In genomic region chr17:1713878-1714487, GRCh38 we compare ENCODE assay signal across 9 cellular contexts. TPM values are rescaled to one million over a fixed set of nuclear protein-coding genes. Genes with fewer than 3 reads are reported as not detected.
DNase-seq lines count a peak whose midpoint lies in the region; ATAC-seq, FAIRE-seq and TF ChIP-seq lines count a peak whose summit lies in the region.
"Had no signal": no experiment of that assay in that cellular context is flagged by ENCODE, and none has a peak within 500 bp of the region (broad histone marks: within the 10 kb centered on the region; RNA-seq: fewer than 3 reads in every experiment).

No MANE protein-coding gene starts in this region.

- H3K27ac ChIP-seq in SK-N-SH (ENCODE audit: low read depth in 2 of 2, low read length in 1 of 2) = peak overlapping the region; percentile 77 to 98

- TF ChIP-seq RAD21 in SK-N-SH (IDR thresholded peaks at IDR 0.05; ENCODE audit: low read length) = peak; percentile 69

- no peaks in the 10 kb centered on the region for H3K27me3 ChIP-seq in SK-N-SH (ENCODE audit: insufficient read depth)
- no peaks in the 10 kb centered on the region for H3K27me3 ChIP-seq in bronchial epithelial cell (ENCODE audit: control insufficient read depth, insufficient read depth, low read length)

- TF ChIP-seq CTCF in SK-N-SH (IDR thresholded peaks at IDR 0.05) (peak; percentile 35), bronchial epithelial cell (IDR thresholded peaks at IDR 0.05; ENCODE audit: insufficient read depth, low read length, severe bottlenecking) (peak; percentile 62), GM20000 (IDR thresholded peaks at IDR 0.05; ENCODE audit: extremely low read depth, missing control alignments) (no peak)

- peaks cover 19 to 35% of the 10 kb centered on the region in 2 experiments; a peak in 3 of 4 replicates for H3K4me1 ChIP-seq in SK-N-SH (ENCODE audit: control insufficient read depth in 1 of 2, insufficient read depth in 2 of 2, low read depth in 1 of 2, low read length in 1 of 2)

- peaks cover 62% of the 10 kb centered on the region for H3K79me2 ChIP-seq in SK-N-SH (ENCODE audit: insufficient read depth)

- peaks cover 13% of the 10 kb centered on the region for H3K27me3 Mint-ChIP-seq in memory B cell

- H3K9ac ChIP-seq in SK-N-SH = peak overlapping the region; percentile 98

- ATAC-seq in SK-N-SH treated with all-trans-retinoic acid at 6 μM for 48 hours (no peak), memory B cell (ENCODE audit: low read depth) (no peak), HG03097 (IDR thresholded peaks at IDR 0.05; ENCODE audit: low FRiP score, unreplicated experiment) (no peak)

- H3K9me3 ChIP-seq in SK-N-SH = no peaks in the 10 kb centered on the region

- peaks cover 48% of the 10 kb centered on the region for H4K20me1 ChIP-seq in SK-N-SH (ENCODE audit: insufficient read depth)

- 48% methylated on average over 6 of the region's 11 CpGs for WGBS in SK-N-SH (ENCODE audit: low lambda C conversion rate)

- no peaks in the 10 kb centered on the region for H3K36me3 Mint-ChIP-seq in memory B cell

- H3K27ac Mint-ChIP-seq in memory B cell = no peak overlapping the region

- H3K4me3 ChIP-seq in SK-N-SH (ENCODE audit: low read depth in 2 of 2, low read length in 1 of 2) = peak overlapping the region; percentile 77 to 95
- H3K4me3 ChIP-seq in bronchial epithelial cell (ENCODE audit: low read depth, low read length) = peak overlapping the region; percentile 87

- H2AFZ ChIP-seq in SK-N-SH (ENCODE audit: low read depth) = no peak overlapping the region

- H3K36me3 ChIP-seq in SK-N-SH (replicated peaks in 1 of 2; ENCODE audit: control insufficient read depth in 1 of 2, insufficient read depth in 2 of 2, low read length in 1 of 2) (peaks cover 26 to 31% of the 10 kb centered on the region in 2 experiments), bronchial epithelial cell (ENCODE audit: control insufficient read depth, insufficient read depth, low read length) (peaks cover 25% of the 10 kb centered on the region)

- no peak for FAIRE-seq in bronchial epithelial cell (lab: Jason Lieb, UNC)
- FAIRE-seq: islet of Langerhans had no signal

- no peak for TF ChIP-seq EP300 in SK-N-SH (IDR thresholded peaks at IDR 0.05; ENCODE audit: borderline replicate concordance in 1 of 2, low read depth in 1 of 2, low read length in 1 of 2)

- peaks cover 24% of the 10 kb centered on the region for H3K4me1 Mint-ChIP-seq in memory B cell

- no peaks in the 10 kb centered on the region for H3K9me2 ChIP-seq in SK-N-SH

- peak overlapping the region; percentile 76 for H3K4me3 Mint-ChIP-seq in memory B cell

- POLR2A ChIA-PET in SK-N-SH (lab: Yijun Ruan, JAX) = no interaction called here

- H3F3A ChIP-seq in SK-N-SH (replicated peaks; ENCODE audit: insufficient read depth) = peaks cover 52% of the 10 kb centered on the region

- H3K9me3 Mint-ChIP-seq in memory B cell = no peaks in the 10 kb centered on the region

- CTCF ChIA-PET in SK-N-SH (lab: Yijun Ruan, JAX) = interaction anchor here (0.6 to 8.4 kb wide), 11 partner anchors 10 to 195 kb away, joined by 3 to 112 read pairs (median 4); partner anchors contain the start of gene WDR81

- peak overlapping the region; percentile 99 for H3K4me2 ChIP-seq in SK-N-SH

- peak; percentile 62 for DNase-seq in SK-N-SH
- DNase-seq in NCI-H2227 treated with DMSO at 0.1 percent for 48 hours (lab: John Stamatoyannopoulos, UW) = peak; percentile 7
- DNase-seq in bronchial epithelial cell (ENCODE audit: low read depth) = peak; percentile 41
- DNase-seq in memory B cell (ENCODE audit: low spot score in 2 of 2) = no peak
- DNase-seq in activated effector memory CD4-positive, alpha-beta T cell treated with anti-CD3 and anti-CD28 coated beads, Interleukin-2, amount 50 U/mL, for 16 hours = no peak
- no peak for DNase-seq in GM20000 (ENCODE audit: low spot score)

TF ChIP-seq in SK-N-SH, 30 proteins besides CTCF, POLR2A, EP300 and RAD21 (continues in another document):
- no peak for TF ChIP-seq TEAD4 (IDR thresholded peaks at IDR 0.05; ENCODE audit: borderline replicate concordance, insufficient read depth)
- no peak for TF ChIP-seq FOSL2 (IDR thresholded peaks at IDR 0.05; ENCODE audit: borderline replicate concordance, low read depth)
- no peak for TF ChIP-seq NFIC (IDR thresholded peaks at IDR 0.05; ENCODE audit: borderline replicate concordance)
- TF ChIP-seq, protein P1, sequence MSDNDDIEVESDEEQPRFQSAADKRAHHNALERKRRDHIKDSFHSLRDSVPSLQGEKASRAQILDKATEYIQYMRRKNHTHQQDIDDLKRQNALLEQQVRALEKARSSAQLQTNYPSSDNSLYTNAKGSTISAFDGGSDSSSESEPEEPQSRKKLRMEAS (IDR thresholded peaks at IDR 0.05; ENCODE audit: low read depth) = no peak
- TF ChIP-seq JUND (IDR thresholded peaks at IDR 0.05) = no peak
- no peak for TF ChIP-seq ELF1 (IDR thresholded peaks at IDR 0.05)
- TF ChIP-seq NRF1 (IDR thresholded peaks at IDR 0.05; ENCODE audit: low read depth, low read length) = no peak
- no peak for TF ChIP-seq RFX5 (IDR thresholded peaks at IDR 0.05; ENCODE audit: low read length)
- TF ChIP-seq RCOR1 (IDR thresholded peaks at IDR 0.05; ENCODE audit: low read length) = no peak
- no peak for TF ChIP-seq PBX3 (IDR thresholded peaks at IDR 0.05)
- TF ChIP-seq POLR2AphosphoS5 (IDR thresholded peaks at IDR 0.05; ENCODE audit: low read depth, low read length) = no peak

TF ChIP-seq in SK-N-SH treated with all-trans-retinoic acid at 6 μM for 48 hours, 23 proteins besides CTCF, POLR2A, EP300 and RAD21 (continues in another document):
- TF ChIP-seq, protein P2, sequence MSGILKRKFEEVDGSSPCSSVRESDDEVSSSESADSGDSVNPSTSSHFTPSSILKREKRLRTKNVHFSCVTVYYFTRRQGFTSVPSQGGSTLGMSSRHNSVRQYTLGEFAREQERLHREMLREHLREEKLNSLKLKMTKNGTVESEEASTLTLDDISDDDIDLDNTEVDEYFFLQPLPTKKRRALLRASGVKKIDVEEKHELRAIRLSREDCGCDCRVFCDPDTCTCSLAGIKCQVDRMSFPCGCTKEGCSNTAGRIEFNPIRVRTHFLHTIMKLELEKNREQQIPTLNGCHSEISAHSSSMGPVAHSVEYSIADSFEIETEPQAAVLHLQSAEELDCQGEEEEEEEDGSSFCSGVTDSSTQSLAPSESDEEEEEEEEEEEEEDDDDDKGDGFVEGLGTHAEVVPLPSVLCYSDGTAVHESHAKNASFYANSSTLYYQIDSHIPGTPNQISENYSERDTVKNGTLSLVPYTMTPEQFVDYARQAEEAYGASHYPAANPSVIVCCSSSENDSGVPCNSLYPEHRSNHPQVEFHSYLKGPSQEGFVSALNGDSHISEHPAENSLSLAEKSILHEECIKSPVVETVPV (CRISPR knock-in tag; IDR thresholded peaks at IDR 0.05) = no peak
- no peak for TF ChIP-seq PATZ1 (CRISPR knock-in tag; IDR thresholded peaks at IDR 0.05; ENCODE audit: borderline replicate concordance)
- no peak for TF ChIP-seq OSR1 (CRISPR knock-in tag; IDR thresholded peaks at IDR 0.05)
- TF ChIP-seq TCF4 (CRISPR knock-in tag; IDR thresholded peaks at IDR 0.05; ENCODE audit: borderline replicate concordance) = no peak
- no peak for TF ChIP-seq ZC3H10 (CRISPR knock-in tag; IDR thresholded peaks at IDR 0.05)
- no peak for TF ChIP-seq SNAI2 (CRISPR knock-in tag; IDR thresholded peaks at IDR 0.05)
- TF ChIP-seq CREB5 (CRISPR knock-in tag; IDR thresholded peaks at IDR 0.05; ENCODE audit: low read depth) = no peak
- TF ChIP-seq ZNF70 (CRISPR knock-in tag; IDR thresholded peaks at IDR 0.05) = no peak

RNA-seq across cellular contexts. Expression of gene TLCD2, which starts 3.8 kb away (rescaled TPM):
- 1.3 and 1.9 TPM in 2 replicates for polyA plus RNA-seq in SK-N-SH (2012; rRNA removed)
- polyA plus RNA-seq in SK-N-SH (2012; cell fraction: cytosol; rRNA removed) = 1.7 and 1.9 TPM in 2 replicates
- polyA plus RNA-seq in SK-N-SH (2012; cell fraction: nucleus; rRNA removed) = 1.4 and 2.0 TPM in 2 replicates
- total RNA-seq in bronchial epithelial cell = 4.5 and 19.1 TPM in 2 replicates

RNA-seq across cellular contexts. Expression of gene WDR81, which starts 10.5 kb away (rescaled TPM):
- polyA plus RNA-seq in SK-N-SH (2012; rRNA removed) = 7.2 and 9.3 TPM in 2 replicates
- polyA plus RNA-seq in SK-N-SH (2012; cell fraction: cytosol; rRNA removed) = 2.4 and 4.3 TPM in 2 replicates
- 30.4 and 32.0 TPM in 2 replicates for polyA plus RNA-seq in SK-N-SH (2012; cell fraction: nucleus; rRNA removed)
- total RNA-seq in bronchial epithelial cell = 13.8 and 21.6 TPM in 2 replicates

RNA-seq across cellular contexts. Expression of gene SERPINF2, which starts 28.7 kb away (rescaled TPM):
- 0.16 and 0.26 TPM in 2 replicates for polyA plus RNA-seq in SK-N-SH (2012; rRNA removed)
- 0.05 and 0.18 TPM in 2 replicates for polyA plus RNA-seq in SK-N-SH (2012; cell fraction: cytosol; rRNA removed)
- 1.0 and 1.5 TPM in 2 replicates for polyA plus RNA-seq in SK-N-SH (2012; cell fraction: nucleus; rRNA removed)
- 0.79 and 1.5 TPM in 2 replicates for total RNA-seq in bronchial epithelial cell

RNA-seq across cellular contexts. Expression of gene PRPF8, which starts 29.3 kb away (rescaled TPM):
- polyA plus RNA-seq in SK-N-SH (2012; rRNA removed) = 123 and 149 TPM in 2 replicates
- 54.5 and 84.1 TPM in 2 replicates for polyA plus RNA-seq in SK-N-SH (2012; cell fraction: cytosol; rRNA removed)
- polyA plus RNA-seq in SK-N-SH (2012; cell fraction: nucleus; rRNA removed) = 251 and 315 TPM in 2 replicates
- 57.7 and 71.0 TPM in 2 replicates for total RNA-seq in bronchial epithelial cell

RNA-seq across cellular contexts. Expression of gene SERPINF1, which starts 47.9 kb away (rescaled TPM):
- 380 and 392 TPM in 2 replicates for polyA plus RNA-seq in SK-N-SH (2012; rRNA removed)
- 248 and 316 TPM in 2 replicates for polyA plus RNA-seq in SK-N-SH (2012; cell fraction: cytosol; rRNA removed)
- polyA plus RNA-seq in SK-N-SH (2012; cell fraction: nucleus; rRNA removed) = 275 and 299 TPM in 2 replicates
- 51.3 and 112 TPM in 2 replicates for total RNA-seq in bronchial epithelial cell

Comparison
In these comparisons a context has a peak if more than half of its experiments do, and no peak if none do; other contexts are left out.
1. DNase-seq: peak in SK-N-SH (single experiment), NCI-H2227 treated with DMSO at 0.1 percent for 48 hours (single experiment) and bronchial epithelial cell (single experiment); none in memory B cell (0 of 2), activated effector memory CD4-positive, alpha-beta T cell treated with anti-CD3 and anti-CD28 coated beads, Interleukin-2, amount 50 U/mL, for 16 hours (single experiment) and GM20000 (single experiment).